Comparison of ENCODE assay signal across 12 cellular contexts in genomic region chr1:232473319-232473718, GRCh38.
DNase-seq lines count a peak whose midpoint lies in the region; ATAC-seq and TF ChIP-seq lines count a peak whose summit lies in the region.
"Had no signal": no experiment of that assay in that cellular context is flagged by ENCODE, and none has a peak within 500 bp of the region (broad histone marks: within the 10 kb centered on the region; RNA-seq: fewer than 3 reads in every experiment).

No MANE protein-coding gene starts in this region.

- no peaks in the 10 kb centered on the region for H3K4me1 Mint-ChIP-seq in progenitor cell of endocrine pancreas (ENCODE audit: low read depth)
- no peaks in the 10 kb centered on the region for H3K4me1 Mint-ChIP-seq in Caco-2 (ENCODE audit: low read depth, unreplicated experiment)

- BruUV-seq in Caco-2 (replicated peaks; lab: Mats Ljungman, UMichigan), result no TSS peak

- no peak for TF ChIP-seq EP300 in SK-N-SH (IDR thresholded peaks at IDR 0.05; ENCODE audit: borderline replicate concordance in 1 of 2, low read depth in 1 of 2, low read length in 1 of 2)

- no peak overlapping the region for H3K9ac ChIP-seq in SK-N-SH

- no peak for TF ChIP-seq RAD21 in SK-N-SH (IDR thresholded peaks at IDR 0.05; ENCODE audit: low read length)

- no peaks in the 10 kb centered on the region for H3K79me2 ChIP-seq in SK-N-SH (ENCODE audit: insufficient read depth)

- H3K36me3 ChIP-seq in SK-N-SH (replicated peaks in 1 of 2; ENCODE audit: control insufficient read depth in 1 of 2, insufficient read depth in 2 of 2, low read length in 1 of 2), result peaks cover 0 to 3% of the 10 kb centered on the region in 2 experiments
- no peaks in the 10 kb centered on the region for H3K36me3 ChIP-seq in Caco-2 (ENCODE audit: control insufficient read depth, insufficient read depth, low read length)

- no peak overlapping the region for H3K27ac Mint-ChIP-seq in progenitor cell of endocrine pancreas
- H3K27ac Mint-ChIP-seq in Caco-2 (ENCODE audit: unreplicated experiment), result no peak overlapping the region
- H3K27ac Mint-ChIP-seq: activated naive CD4-positive, alpha-beta T cell treated with anti-CD3 and anti-CD28 coated beads, Interleukin-2, amount 50 U/mL, for 24 hours had no signal

- ATAC-seq in SK-N-SH treated with all-trans-retinoic acid at 6 μM for 48 hours (peak; percentile 67), right cardiac atrium (peak; percentile 66 to 70), HG03025 (IDR thresholded peaks at IDR 0.05; ENCODE audit: low FRiP score, unreplicated experiment) (no peak)

- H3K9me3 Mint-ChIP-seq in progenitor cell of endocrine pancreas (ENCODE audit: low read depth) (no peaks in the 10 kb centered on the region), Caco-2 (ENCODE audit: unreplicated experiment) (no peaks in the 10 kb centered on the region)
- H3K9me3 Mint-ChIP-seq: activated naive CD4-positive, alpha-beta T cell treated with anti-CD3 and anti-CD28 coated beads, Interleukin-2, amount 50 U/mL, for 24 hours had no signal

- peak overlapping the region in 1 of 2 experiments; percentile 28; a peak in 2 of 4 replicates for H3K27ac ChIP-seq in SK-N-SH (ENCODE audit: low read depth in 2 of 2, low read length in 1 of 2)
- H3K27ac ChIP-seq in right cardiac atrium (ENCODE audit: low read length), result peak overlapping the region; percentile 8

- 74% methylated on average over 2 of the region's 2 CpGs for WGBS in SK-N-SH (ENCODE audit: low lambda C conversion rate)
- WGBS in right cardiac atrium, result 41% methylated on average over 2 of the region's 2 CpGs

- DNase-seq in SK-N-SH (no peak), amniotic epithelial cell (ENCODE audit: low read depth) (peak; percentile 87), right cardiac atrium (peak; percentile 19 to 48 (median 47)), stromal cell of bone marrow (ENCODE audit: low read depth) (peak; percentile 63), progenitor cell of endocrine pancreas (ENCODE audit: low spot score, unreplicated experiment) (no peak), Caco-2 (no peak)
- DNase-seq: 8988T; activated CD4-positive, alpha-beta T cell treated with anti-CD3 and anti-CD28 coated beads for 48 hours; HCEC 1CT had no signal

- H4K20me1 ChIP-seq in SK-N-SH (ENCODE audit: insufficient read depth), result no peaks in the 10 kb centered on the region

- intact Hi-C loops in right cardiac atrium (cut with DNase I), result loop anchor here in 1 of 4 donors (10.0 kb wide), 1 partner anchor 151 kb away; no protein-coding TSS in a partner anchor
- intact Hi-C loops in Caco-2 (cut with micrococcal nuclease; ENCODE audit: unreplicated experiment), result no loop called here

- H3K27me3 Mint-ChIP-seq in progenitor cell of endocrine pancreas, result no peaks in the 10 kb centered on the region
- H3K27me3 Mint-ChIP-seq in Caco-2 (ENCODE audit: insufficient read depth, unreplicated experiment), result no peaks in the 10 kb centered on the region

- no peaks in the 10 kb centered on the region for H3K9me2 ChIP-seq in SK-N-SH

- no peak overlapping the region for H3K4me3 ChIP-seq in SK-N-SH (ENCODE audit: low read depth in 2 of 2, low read length in 1 of 2)
- no peak overlapping the region for H3K4me3 ChIP-seq in right cardiac atrium (ENCODE audit: low read length)
- H3K4me3 ChIP-seq in Caco-2 (ENCODE audit: low read depth, low read length), result no peak overlapping the region

- no peak overlapping the region for H3K4me2 ChIP-seq in SK-N-SH

- no peak for TF ChIP-seq CTCF in SK-N-SH (IDR thresholded peaks at IDR 0.05)
- no peak for TF ChIP-seq CTCF in progenitor cell of endocrine pancreas (IDR thresholded peaks at IDR 0.05; ENCODE audit: unreplicated experiment)
- no peak for TF ChIP-seq CTCF in Caco-2 (IDR thresholded peaks at IDR 0.05; ENCODE audit: insufficient read depth in 1 of 2, low read depth in 1 of 2, low read length in 1 of 2, severe bottlenecking in 1 of 2, unreplicated experiment in 1 of 2)

- no peak overlapping the region for H3K4me3 Mint-ChIP-seq in progenitor cell of endocrine pancreas (ENCODE audit: low read depth)
- H3K4me3 Mint-ChIP-seq in Caco-2 (ENCODE audit: unreplicated experiment), result no peak overlapping the region
- H3K4me3 Mint-ChIP-seq: activated naive CD4-positive, alpha-beta T cell treated with anti-CD3 and anti-CD28 coated beads, Interleukin-2, amount 50 U/mL, for 24 hours had no signal

- H3F3A ChIP-seq in SK-N-SH (replicated peaks; ENCODE audit: insufficient read depth), result peaks cover 3% of the 10 kb centered on the region

- H3K36me3 Mint-ChIP-seq in progenitor cell of endocrine pancreas (ENCODE audit: insufficient read depth), result peaks cover 22% of the 10 kb centered on the region
- peaks cover 11% of the 10 kb centered on the region for H3K36me3 Mint-ChIP-seq in Caco-2 (ENCODE audit: insufficient read depth, unreplicated experiment)
- H3K36me3 Mint-ChIP-seq: activated naive CD4-positive, alpha-beta T cell treated with anti-CD3 and anti-CD28 coated beads, Interleukin-2, amount 50 U/mL, for 24 hours had no signal

- H3K4me1 ChIP-seq in SK-N-SH (ENCODE audit: control insufficient read depth in 1 of 2, insufficient read depth in 2 of 2, low read depth in 1 of 2, low read length in 1 of 2), result no peaks in the 10 kb centered on the region; a peak in 2 of 4 replicates
- H3K4me1 ChIP-seq in right cardiac atrium (ENCODE audit: control insufficient read depth, insufficient read depth, low read length), result peaks cover 2% of the 10 kb centered on the region
- no peaks in the 10 kb centered on the region for H3K4me1 ChIP-seq in Caco-2

- no peak overlapping the region for H2AFZ ChIP-seq in SK-N-SH (ENCODE audit: low read depth)

- H3K9me3 ChIP-seq in SK-N-SH, result no peaks in the 10 kb centered on the region
- H3K9me3 ChIP-seq in right cardiac atrium (ENCODE audit: control insufficient read depth, low read length), result no peaks in the 10 kb centered on the region
- no peaks in the 10 kb centered on the region for H3K9me3 ChIP-seq in Caco-2

- no peaks in the 10 kb centered on the region for H3K27me3 ChIP-seq in SK-N-SH (ENCODE audit: insufficient read depth)
- no peaks in the 10 kb centered on the region for H3K27me3 ChIP-seq in right cardiac atrium (ENCODE audit: control insufficient read depth, insufficient read depth)
- H3K27me3 ChIP-seq in Caco-2 (replicated peaks; ENCODE audit: control insufficient read depth, insufficient read depth, low read length), result no peaks in the 10 kb centered on the region

- CTCF ChIA-PET in SK-N-SH (lab: Yijun Ruan, JAX) (no interaction called here), Caco-2 (lab: Charles Lee) (no interaction called here)

- POLR2A ChIA-PET in SK-N-SH (lab: Yijun Ruan, JAX), result no interaction called here
- POLR2A ChIA-PET in Caco-2 (lab: Charles Lee), result no interaction called here

TF ChIP-seq in SK-N-SH treated with all-trans-retinoic acid at 6 μM for 48 hours, 23 proteins besides CTCF, POLR2A, EP300 and RAD21 (continues in another document):
- TF ChIP-seq ZNF70 (CRISPR knock-in tag; IDR thresholded peaks at IDR 0.05) (no peak), POU6F1 (CRISPR knock-in tag; IDR thresholded peaks at IDR 0.05; ENCODE audit: borderline replicate concordance, low read depth) (no peak), ZFP3 (CRISPR knock-in tag; IDR thresholded peaks at IDR 0.05) (no peak)

TF ChIP-seq in SK-N-SH, 30 proteins besides CTCF, POLR2A, EP300 and RAD21 (continues in another document):
- TF ChIP-seq TAF1 (IDR thresholded peaks at IDR 0.05; ENCODE audit: borderline replicate concordance, low read depth, low read length), result no peak
- TF ChIP-seq NRF1 (IDR thresholded peaks at IDR 0.05; ENCODE audit: low read depth, low read length), result no peak
- no peak for TF ChIP-seq USF2 (IDR thresholded peaks at IDR 0.05; ENCODE audit: borderline replicate concordance, low read depth, low read length)
- TF ChIP-seq IRF3 (IDR thresholded peaks at IDR 0.05; ENCODE audit: low read depth, low read length), result no peak
- no peak for TF ChIP-seq POLR2AphosphoS5 (IDR thresholded peaks at IDR 0.05; ENCODE audit: low read depth, low read length)
- no peak for TF ChIP-seq FOXM1 (IDR thresholded peaks at IDR 0.05; ENCODE audit: low read depth)
- no peak for TF ChIP-seq NFIC (IDR thresholded peaks at IDR 0.05; ENCODE audit: borderline replicate concordance)
- TF ChIP-seq RCOR1 (IDR thresholded peaks at IDR 0.05; ENCODE audit: low read length), result no peak
- TF ChIP-seq GABPA (IDR thresholded peaks at IDR 0.05; ENCODE audit: low read depth), result no peak

Comparison
In these comparisons a context has a peak if more than half of its experiments do, and no peak if none do; other contexts are left out.
1. DNase-seq: peak in amniotic epithelial cell (single experiment), right cardiac atrium (3 of 3) and stromal cell of bone marrow (single experiment); none in SK-N-SH (single experiment), progenitor cell of endocrine pancreas (single experiment) and Caco-2 (0 of 2).